Comparison of ENCODE assay signal across 8 cellular contexts in the genomic region with DNA sequence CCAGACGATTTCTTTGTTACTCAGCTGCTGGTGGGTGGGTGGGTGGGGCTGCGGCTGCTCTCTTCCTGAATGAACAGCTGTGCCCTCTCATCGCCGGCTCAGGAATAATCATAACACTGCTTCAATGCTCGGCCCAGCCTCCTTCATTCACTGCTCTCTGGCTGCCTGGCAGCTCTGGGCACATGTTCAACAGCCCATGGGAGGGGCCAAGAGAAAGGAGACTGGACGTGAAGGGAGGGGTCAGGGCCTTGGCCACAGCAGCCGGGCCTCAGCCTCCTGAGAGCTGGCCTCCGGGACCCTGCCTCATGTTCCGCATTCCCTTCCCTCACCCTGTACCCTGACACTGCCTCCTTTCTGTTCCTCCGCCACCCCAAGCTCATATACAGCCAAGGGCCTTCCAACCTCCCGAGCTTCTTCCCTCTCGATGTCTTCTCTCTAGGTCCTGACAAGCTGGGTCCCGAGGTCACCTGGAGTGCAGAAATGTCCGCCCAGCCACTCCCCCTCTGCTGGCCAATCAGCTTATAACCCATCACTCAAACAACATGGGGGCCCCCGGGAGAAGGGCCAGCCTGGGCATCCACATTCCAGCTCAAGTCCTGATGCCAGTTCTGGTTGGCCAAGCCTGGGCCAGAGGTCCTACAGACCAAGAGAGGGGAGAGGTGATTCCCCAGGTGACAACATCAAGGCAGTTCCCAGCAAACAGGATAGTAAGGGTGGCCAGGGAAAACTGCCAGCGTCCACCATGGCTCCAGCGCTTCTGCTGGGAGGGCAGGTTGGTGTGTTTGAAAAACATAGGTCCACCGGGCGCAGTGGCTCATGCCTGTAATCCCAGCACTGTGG. TPM values are rescaled to one million over a fixed set of nuclear protein-coding genes. Genes with fewer than 3 reads are reported as not detected.
DNase-seq lines count a peak whose midpoint lies in the region; ATAC-seq and TF ChIP-seq lines count a peak whose summit lies in the region.

No MANE protein-coding gene starts in this region.

- H3K27me3 Mint-ChIP-seq in immature natural killer cell (ENCODE audit: low read depth in 3 of 3), result peaks cover 2 to 20% (median 9%) of the 10 kb centered on the region in 3 donors

- H3K9ac ChIP-seq in IMR-90 (ENCODE audit: low read depth, low read length), result peak overlapping the region; percentile 56
- H3K9ac ChIP-seq in liver (ENCODE audit: low read depth in 1 of 2, low read length in 2 of 2), result no peak overlapping the region

- H3K4me3 ChIP-seq in A673 (ENCODE audit: low read depth, low read length, poor library complexity, severe bottlenecking) (no peak overlapping the region), IMR-90 (ENCODE audit: insufficient read depth, low read depth, low read length) (no peak overlapping the region), liver (ENCODE audit: low read depth in 1 of 3, low read length in 3 of 3) (no peak overlapping the region)

- peak overlapping the region; percentile 100 for H4K91ac ChIP-seq in IMR-90 (ENCODE audit: insufficient read depth, low read depth, low read length)

- H4K5ac ChIP-seq in IMR-90 (ENCODE audit: low read depth, low read length), result peak overlapping the region; percentile 89

- peak overlapping the region; percentile 96 for H2BK15ac ChIP-seq in IMR-90 (ENCODE audit: low read depth, low read length)

- intact Hi-C loops in A673 (cut with micrococcal nuclease; ENCODE audit: unreplicated experiment) (no loop called here), IMR-90 (cut with micrococcal nuclease) (no loop called here)

- WGBS in IMR-90 (ENCODE audit: extremely low coverage in 2 of 2, insufficient read length in 1 of 2), 2 experiments, result 40% methylated on average over 1 of the region's 19 CpGs; no CpG with 5 or more reads in 1 of the 2 experiments
- WGBS in liver, result 29% methylated on average over 19 of the region's 19 CpGs

- peak overlapping the region; percentile 99 for H3K4ac ChIP-seq in IMR-90 (ENCODE audit: low read depth, low read length)

- TF ChIP-seq RAD21 in IMR-90 (IDR thresholded peaks at IDR 0.05; ENCODE audit: low read length), result no peak
- no peak for TF ChIP-seq RAD21 in liver (IDR thresholded peaks at IDR 0.05)

- TF ChIP-seq CTCF in A673 (conservative IDR thresholded peaks at IDR 0.05; ENCODE audit: low read depth, low read length) (no peak), IMR-90 (conservative IDR thresholded peaks at IDR 0.05; ENCODE audit: low read depth, low read length) (no peak), liver (IDR thresholded peaks at IDR 0.05; ENCODE audit: low read depth, low read length, missing input control) (no peak)

- H3K23ac ChIP-seq in IMR-90 (ENCODE audit: low read depth, low read length), result peak overlapping the region; percentile 94

- CTCF ChIA-PET in A673 (lab: Charles Lee) (no interaction called here), IMR-90 (lab: Yijun Ruan, JAX) (interaction anchor here (1.2 to 2.2 kb wide), 2 partner anchors 14 to 154 kb away, joined by 4 to 8 read pairs; partner anchors contain the start of gene POLR3H)

- peak; percentile 90 for ATAC-seq in IMR-90 (ENCODE audit: low read depth)

- DNase-seq in A673 (ENCODE audit: low spot score) (peak; percentile 72), IMR-90 (peak; percentile 94), brain pericyte (ENCODE audit: low read depth, low spot score) (peak; percentile 63), ureter (ENCODE audit: low spot score) (peak; percentile 72), NCI-H128 (lab: John Stamatoyannopoulos, UW; ENCODE audit: unreplicated experiment) (no peak), RKO (ENCODE audit: low spot score) (no peak), immature natural killer cell (no peak)

- peak overlapping the region; percentile 53 for H3K4me2 ChIP-seq in IMR-90 (ENCODE audit: low read depth, low read length)

- no peak overlapping the region for H3K27ac Mint-ChIP-seq in immature natural killer cell

- peaks cover 26% of the 10 kb centered on the region for H3K4me1 ChIP-seq in A673 (ENCODE audit: insufficient read depth, low read length, poor library complexity, severe bottlenecking)
- peaks cover 30% of the 10 kb centered on the region for H3K4me1 ChIP-seq in IMR-90 (ENCODE audit: control insufficient read depth, insufficient read depth, low read length)
- H3K4me1 ChIP-seq in liver (ENCODE audit: control insufficient read depth in 4 of 4, insufficient read depth in 4 of 4, low read length in 3 of 4), result peaks cover 2 to 7% (median 5%) of the 10 kb centered on the region in 4 donors

- peak overlapping the region; percentile 99 for H2AK5ac ChIP-seq in IMR-90 (ENCODE audit: low read depth, low read length)

- H2AFZ ChIP-seq in IMR-90 (replicated peaks; ENCODE audit: low read length, poor library complexity), result peak overlapping the region; percentile 94

- dilution Hi-C loops in IMR-90 (cut with HindIII; ENCODE audit: low sequenced_read_pairs, unreplicated experiment), result no loop called here

- H3K36me3 ChIP-seq in A673 (ENCODE audit: insufficient read depth, low read length, poor library complexity, severe bottlenecking) (no peaks in the 10 kb centered on the region), IMR-90 (ENCODE audit: control insufficient read depth, insufficient read depth, low read length) (no peaks in the 10 kb centered on the region), liver (ENCODE audit: control insufficient read depth in 4 of 4, insufficient read depth in 3 of 4, low read depth in 1 of 4, low read length in 3 of 4) (no peaks in the 10 kb centered on the region)

- H3K18ac ChIP-seq in IMR-90 (ENCODE audit: low read depth, low read length), result peak overlapping the region; percentile 85

- in situ Hi-C loops in IMR-90 (cut with MboI; ENCODE audit: low sequenced_read_pairs), result no loop called here

- H3K36me3 Mint-ChIP-seq in immature natural killer cell, result no peaks in the 10 kb centered on the region

- H3K9me3 ChIP-seq in A673 (ENCODE audit: low read depth, low read length, poor library complexity, severe bottlenecking), result no peaks in the 10 kb centered on the region
- H3K9me3 ChIP-seq in IMR-90 (ENCODE audit: control insufficient read depth, insufficient read depth, low read length), result no peaks in the 10 kb centered on the region
- H3K9me3 ChIP-seq in liver (ENCODE audit: control insufficient read depth in 4 of 4, low read length in 3 of 4), result no peaks in the 10 kb centered on the region

- H3K4me3 Mint-ChIP-seq in immature natural killer cell, result no peak overlapping the region

- H3K4me1 Mint-ChIP-seq in immature natural killer cell, result no peaks in the 10 kb centered on the region

- no peaks in the 10 kb centered on the region; the same call in 1 of the 2 replicates for H4K20me1 ChIP-seq in IMR-90 (ENCODE audit: insufficient read depth, low read length)

- H3K27me3 ChIP-seq in A673 (replicated peaks; ENCODE audit: insufficient read depth, low read depth, low read length, poor library complexity), result no peaks in the 10 kb centered on the region
- no peaks in the 10 kb centered on the region for H3K27me3 ChIP-seq in IMR-90 (ENCODE audit: control insufficient read depth, insufficient read depth, low read length)
- H3K27me3 ChIP-seq in liver (ENCODE audit: control insufficient read depth in 4 of 4, insufficient read depth in 4 of 4, low read length in 3 of 4), result no peaks in the 10 kb centered on the region

- POLR2A ChIA-PET in A673 (lab: Charles Lee; ENCODE audit: low non-redundant PET) (no interaction called here), IMR-90 (lab: Charles Lee; ENCODE audit: unreplicated experiment) (interaction anchor here (0.7 kb wide), 1 partner anchor 14 kb away, joined by 3 read pairs; no protein-coding TSS in a partner anchor)

- BruUV-seq in A673 (replicated peaks; lab: Mats Ljungman, UMichigan), result no TSS peak
- no TSS peak for BruUV-seq in IMR-90 (replicated peaks; lab: Mats Ljungman, UMichigan)

- H3K9me3 Mint-ChIP-seq in immature natural killer cell, result no peaks in the 10 kb centered on the region

- peak overlapping the region; percentile 100 for H2BK120ac ChIP-seq in IMR-90 (ENCODE audit: low read depth, low read length)

- H3K56ac ChIP-seq in IMR-90 (ENCODE audit: extremely low read depth, insufficient read depth, low read length), result peak overlapping the region; percentile 48; the same call in 1 of the 2 replicates

- peak overlapping the region; percentile 96 to 99 for H4K8ac ChIP-seq in IMR-90 (ENCODE audit: low read depth in 2 of 2, low read length in 2 of 2)

- peak overlapping the region; percentile 87 for H2BK5ac ChIP-seq in IMR-90 (ENCODE audit: low read depth, low read length, poor library complexity, severe bottlenecking)

- peak overlapping the region; percentile 93 for H2BK20ac ChIP-seq in IMR-90 (ENCODE audit: low read depth, low read length)

- H2AK9ac ChIP-seq in IMR-90 (replicated peaks; ENCODE audit: low read depth, low read length, poor library complexity), result peak overlapping the region; percentile 94

- peak overlapping the region; percentile 58 for H3K27ac ChIP-seq in A673 (ENCODE audit: low read depth, low read length, poor library complexity, severe bottlenecking)
- peak overlapping the region; percentile 99 for H3K27ac ChIP-seq in IMR-90 (ENCODE audit: insufficient read depth, low read length)
- H3K27ac ChIP-seq in liver (ENCODE audit: low read depth in 1 of 2, low read length in 2 of 2), result peak overlapping the region in 1 of 2 donors; percentile 78

- peaks cover 4 to 53% of the 10 kb centered on the region in 2 experiments; a peak in 3 of 4 replicates for H3K79me1 ChIP-seq in IMR-90 (ENCODE audit: low read depth in 1 of 2, low read length in 2 of 2)

- peak overlapping the region; percentile 96 for H3K14ac ChIP-seq in IMR-90 (replicated peaks; ENCODE audit: low read depth, low read length)

- peaks cover 29% of the 10 kb centered on the region for H3K9me1 ChIP-seq in IMR-90 (ENCODE audit: insufficient read depth, low read length)

- TF ChIP-seq POLR2A in IMR-90 (IDR thresholded peaks at IDR 0.05; ENCODE audit: low read depth, low read length), result no peak

RNA-seq across cellular contexts. Expression of gene CSDC2, which starts 3.2 kb away (rescaled TPM):
- total RNA-seq in A673 (2021) (1.8 and 2.6 TPM in 2 replicates), IMR-90 (2012; rRNA removed) (2.5 and 2.8 TPM in 2 replicates), liver (under 1 TPM; 0.17 to 0.33 TPM), ureter (1.8 TPM)
- polyA plus RNA-seq in IMR-90 (2012; rRNA removed) (23.1 and 26.3 TPM in 2 replicates), liver (10 to 100 TPM in 1 of 2 donors, under 1 TPM in 1; 0.42 to 12.2 TPM), immature natural killer cell (not detected)
- 13.8 and 28.0 TPM in 2 replicates for polyA plus RNA-seq in IMR-90 (2012; cell fraction: cytosol; rRNA removed)
- 55.2 and 128 TPM in 2 replicates for polyA plus RNA-seq in IMR-90 (2012; cell fraction: nucleus; rRNA removed; ENCODE audit: low replicate concordance)

RNA-seq across cellular contexts. Expression of gene POLR3H, which starts 13.4 kb away (rescaled TPM):
- total RNA-seq in A673 (2021), result 79.5 and 92.1 TPM in 2 replicates
- total RNA-seq in IMR-90 (2012; rRNA removed), result 37.8 and 39.7 TPM in 2 replicates
- polyA plus RNA-seq in IMR-90 (2012; rRNA removed), result 62.1 and 67.8 TPM in 2 replicates
- polyA plus RNA-seq in IMR-90 (2012; cell fraction: cytosol; rRNA removed), result 47.0 and 48.8 TPM in 2 replicates
- 34.7 and 48.2 TPM in 2 replicates for polyA plus RNA-seq in IMR-90 (2012; cell fraction: nucleus; rRNA removed; ENCODE audit: low replicate concordance)
- total RNA-seq in liver, result 10 to 100 TPM; 11.7 to 21.9 TPM
- polyA plus RNA-seq in liver, result 10 to 100 TPM; 32.2 to 37.7 TPM
- total RNA-seq in ureter, result 54.2 TPM
- polyA plus RNA-seq in immature natural killer cell, result 10 to 100 TPM in 2 of 3 donors, 1 to 10 TPM in 1; 9.2 to 15.4 (median 15.0) TPM

RNA-seq across cellular contexts. Expression of gene PMM1, which starts 32.0 kb away (rescaled TPM):
- total RNA-seq in A673 (2021), result 26.8 and 30.5 TPM in 2 replicates
- total RNA-seq in IMR-90 (2012; rRNA removed), result 22.2 and 22.8 TPM in 2 replicates
- 92.8 and 103 TPM in 2 replicates for polyA plus RNA-seq in IMR-90 (2012; rRNA removed)
- polyA plus RNA-seq in IMR-90 (2012; cell fraction: cytosol; rRNA removed), result 118 and 174 TPM in 2 replicates
- polyA plus RNA-seq in IMR-90 (2012; cell fraction: nucleus; rRNA removed; ENCODE audit: low replicate concordance), result 167 and 222 TPM in 2 replicates
- 10 to 100 TPM; 24.9 to 30.1 TPM for total RNA-seq in liver
- 10 to 100 TPM; 35.1 to 50.2 TPM for polyA plus RNA-seq in liver
- total RNA-seq in ureter, result 18.7 TPM
- polyA plus RNA-seq in immature natural killer cell, result 10 to 100 TPM; 24.1 to 31.6 (median 24.4) TPM

Comparison
In these comparisons a context has a peak if more than half of its experiments do, and no peak if none do; other contexts are left out.
1. DNase-seq: peak in A673 (single experiment), IMR-90 (single experiment), brain pericyte (single experiment) and ureter (single experiment); none in NCI-H128 (single experiment), RKO (single experiment) and immature natural killer cell (0 of 3).